Comparison of ENCODE assay signal across 2 cellular contexts in the genomic region with DNA sequence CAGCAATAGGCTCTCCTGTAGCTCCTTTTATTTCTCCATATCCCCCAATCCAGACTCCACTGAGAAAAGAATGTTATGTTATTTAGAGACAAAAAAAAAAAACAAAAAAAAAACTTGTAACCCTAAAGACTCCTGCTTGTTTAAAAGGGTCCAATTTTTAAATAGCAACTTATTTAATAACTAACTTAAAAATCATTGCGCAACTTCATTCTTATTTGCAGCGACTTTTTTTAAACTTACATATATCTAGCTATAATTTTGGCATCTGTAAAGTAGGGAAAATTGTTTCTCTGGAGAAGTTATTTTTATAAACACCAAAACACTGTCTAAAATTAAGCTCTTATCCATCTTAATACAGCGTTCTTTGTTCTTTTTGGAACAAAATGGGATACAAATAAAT.
TF ChIP-seq lines count a peak whose summit lies in the region.

No MANE protein-coding gene starts in this region.

TF ChIP-seq in HepG2, 621 proteins besides CTCF, POLR2A, EP300 and RAD21:
- TF ChIP-seq ADNP (CRISPR knock-in tag; IDR thresholded peaks at IDR 0.05) (no peak), CEBPB (IDR thresholded peaks at IDR 0.05; ENCODE audit: borderline replicate concordance, low read depth, low read length) (peak; percentile 74), NR2F6 (IDR thresholded peaks at IDR 0.05) (no peak), NR2F6 (CRISPR knock-in tag; IDR thresholded peaks at IDR 0.05) (no peak), DR1 (CRISPR knock-in tag; IDR thresholded peaks at IDR 0.05) (no peak)

TF ChIP-seq in IMR-90, 13 proteins besides CTCF, POLR2A, EP300 and RAD21:
- TF ChIP-seq CEBPB (IDR thresholded peaks at IDR 0.05; ENCODE audit: low read depth, low read length) (peak; percentile 90), RFX5 (IDR thresholded peaks at IDR 0.05; ENCODE audit: low read depth, low read length) (no peak)
